ENCODE assay signal across 22 cellular contexts in the genomic region with DNA sequence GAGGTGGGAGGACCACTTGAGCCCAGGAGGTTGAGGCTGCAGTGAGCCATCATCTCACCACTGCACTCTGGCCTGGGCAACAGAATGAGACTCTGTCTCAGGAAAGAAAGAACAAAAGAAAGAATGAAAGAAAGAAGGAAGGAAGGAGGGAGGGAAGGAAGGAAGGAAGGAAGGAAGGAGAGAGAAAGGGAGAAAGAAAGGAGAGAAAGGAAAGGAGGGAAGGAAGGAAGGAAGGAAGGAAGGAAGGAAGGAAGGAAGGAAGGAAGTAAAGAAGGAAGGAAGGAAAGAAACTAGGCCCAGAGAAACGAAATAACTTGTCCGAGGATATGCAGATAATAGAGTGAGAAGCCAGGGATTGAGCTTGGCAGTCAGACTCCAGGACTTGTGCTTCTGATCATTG.
DNase-seq lines count a peak whose midpoint lies in the region; ATAC-seq, FAIRE-seq and TF ChIP-seq lines count a peak whose summit lies in the region.
"Had no signal": no experiment of that assay in that cellular context is flagged by ENCODE, and none has a peak within 500 bp of the region (broad histone marks: within the 10 kb centered on the region; RNA-seq: fewer than 3 reads in every experiment).

No MANE protein-coding gene starts in this region.

- intact Hi-C loops in OCI-LY7 (cut with micrococcal nuclease; ENCODE audit: unreplicated experiment), result no loop called here

- H3K27me3 ChIP-seq in H9 (ENCODE audit: insufficient read depth, low read length), result no peaks in the 10 kb centered on the region; the same call in 1 of the 2 replicates
- H3K27me3 ChIP-seq in H1 (replicated peaks in 1 of 4; ENCODE audit: control insufficient read depth in 3 of 4, extremely low read depth in 1 of 4, insufficient read depth in 3 of 4, low read length in 3 of 4), result no peaks in the 10 kb centered on the region; a peak in 1 of 7 replicates
- H3K27me3 ChIP-seq: BE2C; BLaER1 treated with 17β-estradiol and CSF1 and Interleukin-3, amounts not matched to agents 10 nM and 100 nM had no signal

- H4K8ac ChIP-seq in H9 (replicated peaks; ENCODE audit: insufficient read length, low read depth, low read length) (no peak overlapping the region), H1 (ENCODE audit: extremely low read depth, insufficient read depth, low read length) (no peak overlapping the region)

- no peak for TF ChIP-seq RAD21 in H1 (IDR thresholded peaks at IDR 0.05 in 1 of 2, conservative IDR thresholded peaks at IDR 0.05 in 1 of 2; ENCODE audit: low read depth in 2 of 2, low read length in 2 of 2)

- no peak overlapping the region for H3K18ac ChIP-seq in H9 (ENCODE audit: insufficient read length, low read depth, low read length)
- no peak overlapping the region for H3K18ac ChIP-seq in H1 (ENCODE audit: extremely low read depth, low read length)

- no peak for TF ChIP-seq EP300 in H1 (IDR thresholded peaks at IDR 0.05; ENCODE audit: borderline replicate concordance in 1 of 2, low read depth in 2 of 2, low read length in 2 of 2)

- no peak overlapping the region for H4K91ac ChIP-seq in H9 (ENCODE audit: insufficient read length, low read depth, low read length)
- peak overlapping the region; percentile 52 for H4K91ac ChIP-seq in H1 (replicated peaks; ENCODE audit: insufficient read length, low read length)

- H3K36me3 ChIP-seq in SK-N-MC (ENCODE audit: insufficient read depth, low read length), result no peaks in the 10 kb centered on the region
- peaks cover 0 to 3% (median under 1%) of the 10 kb centered on the region in 4 experiments; a peak in 1 of 8 replicates for H3K36me3 ChIP-seq in H1 (ENCODE audit: control insufficient read depth in 2 of 4, insufficient read depth in 4 of 4, low read length in 3 of 4)
- H3K36me3 ChIP-seq in OCI-LY7 (ENCODE audit: insufficient read depth, low read length), result no peaks in the 10 kb centered on the region
- H3K36me3 ChIP-seq: BE2C; BLaER1 treated with 17β-estradiol and CSF1 and Interleukin-3, amounts not matched to agents 10 nM and 100 nM; HAP-1 had no signal

- no TSS peak for BruUV-seq in OCI-LY7 (replicated peaks; lab: Mats Ljungman, UMichigan)

- TF ChIP-seq CTCF in H9 (conservative IDR thresholded peaks at IDR 0.05), result no peak
- TF ChIP-seq CTCF in H1 (IDR thresholded peaks at IDR 0.05; ENCODE audit: control extremely low read depth in 1 of 3, insufficient read depth in 1 of 3, low read depth in 1 of 3, low read length in 3 of 3), result no peak
- no peak for TF ChIP-seq CTCF in OCI-LY7 (conservative IDR thresholded peaks at IDR 0.05; ENCODE audit: low read length)

- H3K4me3 Mint-ChIP-seq in activated naive CD4-positive, alpha-beta T cell treated with anti-CD3 and anti-CD28 coated beads, Interleukin-2, amount 50 U/mL, for 24 hours, result no peak overlapping the region
- no peak overlapping the region for H3K4me3 Mint-ChIP-seq in activated naive CD4-positive, alpha-beta T cell treated with anti-CD3 and anti-CD28 coated beads, Interleukin-2, amount 10 ng/mL, durations not matched to agents 7 days and 5 days
- 0 out of 5 replicates have a peak overlapping the region, but pooled peaks of 1 of the 2 experiments have one; percentile 19 for H3K4me3 Mint-ChIP-seq in H9
- H3K4me3 Mint-ChIP-seq: CD4-positive, alpha-beta memory T cell had no signal

- H3K4me2 ChIP-seq in H9 (ENCODE audit: insufficient read depth, insufficient read length, low read length), result no peak overlapping the region
- no peak overlapping the region for H3K4me2 ChIP-seq in H1 (ENCODE audit: insufficient read depth in 1 of 2, low read depth in 2 of 2, low read length in 2 of 2)
- no peak overlapping the region for H3K4me2 ChIP-seq in OCI-LY7 (ENCODE audit: low read length)
- H3K4me2 ChIP-seq: BLaER1 treated with 17β-estradiol and CSF1 and Interleukin-3, amounts not matched to agents 10 nM and 100 nM had no signal

- no peak for DNase-seq in activated naive CD4-positive, alpha-beta T cell treated with anti-CD3 and anti-CD28 coated beads, Interleukin-2, amount 10 ng/mL, durations not matched to agents 7 days and 5 days
- DNase-seq in H9 (no peak), SK-N-MC (ENCODE audit: low read depth, low spot score) (no peak), H1 (ENCODE audit: low read depth in 1 of 2, low spot score in 2 of 2) (no peak), OCI-LY7 (ENCODE audit: low spot score) (no peak), islet precursor cell (no peak)
- DNase-seq: ACHN; AML-193; BE2C; Calu3; CD4-positive, alpha-beta memory T cell; COR-L47; DMS53; DND-41 had no signal

- H3K9me3 Mint-ChIP-seq in activated naive CD4-positive, alpha-beta T cell treated with anti-CD3 and anti-CD28 coated beads, Interleukin-2, amount 50 U/mL, for 24 hours, result no peaks in the 10 kb centered on the region
- peaks cover 9% of the 10 kb centered on the region for H3K9me3 Mint-ChIP-seq in activated naive CD4-positive, alpha-beta T cell treated with anti-CD3 and anti-CD28 coated beads, Interleukin-2, amount 10 ng/mL, durations not matched to agents 7 days and 5 days
- peaks cover 20 to 22% of the 10 kb centered on the region in 2 experiments for H3K9me3 Mint-ChIP-seq in H9

- H3K56ac ChIP-seq in H9 (ENCODE audit: insufficient read length, low read depth, low read length) (no peak overlapping the region), H1 (replicated peaks; ENCODE audit: insufficient read length, low read depth, low read length) (no peak overlapping the region)

- H3K79me1 ChIP-seq in H9 (ENCODE audit: insufficient read depth, low read depth, low read length, poor library complexity, severe bottlenecking) (no peaks in the 10 kb centered on the region), H1 (ENCODE audit: low read depth, low read length) (no peaks in the 10 kb centered on the region)

- H3T11ph ChIP-seq in H9 (ENCODE audit: low read length), result no peak overlapping the region

- POLR2A ChIA-PET in H1 (lab: Charles Lee; ENCODE audit: partially characterized antibody) (no interaction called here), OCI-LY7 (lab: Charles Lee) (interaction anchor here (0.6 kb wide), 2 partner anchors 16 to 28 kb away, joined by 3 read pairs; no protein-coding TSS in a partner anchor)

- H3K23ac ChIP-seq in H9 (ENCODE audit: insufficient read length, low read depth, low read length) (no peak overlapping the region), H1 (ENCODE audit: insufficient read length) (no peak overlapping the region)

- no peak overlapping the region for H2BK5ac ChIP-seq in H9 (ENCODE audit: insufficient read length, low read length)
- no peak overlapping the region; the same call in none of the 2 replicates for H2BK5ac ChIP-seq in H1 (ENCODE audit: low read depth, low read length)

- H3K36me3 Mint-ChIP-seq in activated naive CD4-positive, alpha-beta T cell treated with anti-CD3 and anti-CD28 coated beads, Interleukin-2, amount 50 U/mL, for 24 hours, result no peaks in the 10 kb centered on the region
- H3K36me3 Mint-ChIP-seq in activated naive CD4-positive, alpha-beta T cell treated with anti-CD3 and anti-CD28 coated beads, Interleukin-2, amount 10 ng/mL, durations not matched to agents 7 days and 5 days, result peaks cover 3% of the 10 kb centered on the region
- peaks cover 14 to 26% (median 18%) of the 10 kb centered on the region in 3 experiments for H3K36me3 Mint-ChIP-seq in H9 (ENCODE audit: insufficient read depth in 1 of 3, low read depth in 3 of 3)
- H3K36me3 Mint-ChIP-seq: CD4-positive, alpha-beta memory T cell had no signal

- CTCF ChIA-PET in activated naive CD4-positive, alpha-beta T cell treated with anti-CD3 and anti-CD28 coated beads, Interleukin-2, amount 10 ng/mL, durations not matched to agents 7 days and 5 days (lab: Charles Lee), result no interaction called here
- CTCF ChIA-PET in H1 (lab: Charles Lee; ENCODE audit: partially characterized antibody) (interaction anchor here (0.6 to 0.8 kb wide), 3 partner anchors 18 to 141 kb away, joined by 3 to 4 read pairs (median 3); no protein-coding TSS in a partner anchor), OCI-LY7 (lab: Charles Lee; ENCODE audit: unreplicated experiment) (no interaction called here)

- H2BK20ac ChIP-seq in H9 (ENCODE audit: low read depth, low read length, poor library complexity, severe bottlenecking) (no peak overlapping the region), H1 (ENCODE audit: low read length) (peak overlapping the region; percentile 97)

- H3K9me3 ChIP-seq in H9 (ENCODE audit: control insufficient read depth, low read depth, low read length), result peaks cover 7% of the 10 kb centered on the region
- H3K9me3 ChIP-seq in SK-N-MC (ENCODE audit: low read depth, low read length), result no peaks in the 10 kb centered on the region
- H3K9me3 ChIP-seq in H1 (ENCODE audit: insufficient read depth in 2 of 2, low read depth in 1 of 2, low read length in 1 of 2), result peaks cover 8 to 17% of the 10 kb centered on the region in 2 experiments
- H3K9me3 ChIP-seq in OCI-LY7 (ENCODE audit: low read length), result no peaks in the 10 kb centered on the region
- H3K9me3 ChIP-seq: BE2C, HAP-1 had no signal

- H2AK5ac ChIP-seq in H9 (ENCODE audit: insufficient read length, low read length) (no peak overlapping the region), H1 (ENCODE audit: low read depth, low read length) (no peak overlapping the region)

- H2BK15ac ChIP-seq in H9 (ENCODE audit: low read depth, low read length) (no peak overlapping the region), H1 (ENCODE audit: low read length) (peak overlapping the region; percentile 62; the same call in 1 of the 2 replicates)

- ATAC-seq in GM21447 (IDR thresholded peaks at IDR 0.05; ENCODE audit: unreplicated experiment), result no peak
- ATAC-seq: GM12878 had no signal

- TF ChIP-seq POLR2A in H1 (IDR thresholded peaks at IDR 0.05; ENCODE audit: control extremely low read depth in 1 of 2, low read depth in 2 of 2, low read length in 2 of 2), result no peak

- H4K20me1 ChIP-seq in H9 (ENCODE audit: control insufficient read depth, insufficient read depth, insufficient read length), result no peaks in the 10 kb centered on the region
- no peaks in the 10 kb centered on the region for H4K20me1 ChIP-seq in H1 (replicated peaks in 1 of 2; ENCODE audit: control insufficient read depth in 1 of 2, insufficient read depth in 2 of 2, low read length in 2 of 2)
- H4K20me1 ChIP-seq in OCI-LY7 (ENCODE audit: insufficient read depth, low read length), result no peaks in the 10 kb centered on the region
- H4K20me1 ChIP-seq: BLaER1 treated with 17β-estradiol and CSF1 and Interleukin-3, amounts not matched to agents 10 nM and 100 nM had no signal

- no peaks in the 10 kb centered on the region for H3K4me1 Mint-ChIP-seq in activated naive CD4-positive, alpha-beta T cell treated with anti-CD3 and anti-CD28 coated beads, Interleukin-2, amount 50 U/mL, for 24 hours
- H3K4me1 Mint-ChIP-seq in activated naive CD4-positive, alpha-beta T cell treated with anti-CD3 and anti-CD28 coated beads, Interleukin-2, amount 10 ng/mL, durations not matched to agents 7 days and 5 days, result peaks cover 6% of the 10 kb centered on the region
- H3K4me1 Mint-ChIP-seq in H9, result peaks cover 23 to 28% of the 10 kb centered on the region in 2 experiments

- H3K4ac ChIP-seq in H9 (ENCODE audit: low read depth, low read length) (no peak overlapping the region), H1 (replicated peaks; ENCODE audit: insufficient read length, low read depth, low read length) (no peak overlapping the region)

- no peaks in the 10 kb centered on the region for H3K4me1 ChIP-seq in H9 (ENCODE audit: insufficient read depth, low read length)
- peaks cover 0 to 3% (median 0%) of the 10 kb centered on the region in 4 experiments; a peak in 1 of 7 replicates for H3K4me1 ChIP-seq in H1 (replicated peaks in 1 of 4; ENCODE audit: control insufficient read depth in 3 of 4, insufficient read depth in 4 of 4, low read length in 3 of 4)
- no peaks in the 10 kb centered on the region for H3K4me1 ChIP-seq in OCI-LY7 (ENCODE audit: insufficient read depth, low read length, poor library complexity, severe bottlenecking)
- H3K4me1 ChIP-seq: BE2C; BLaER1 treated with 17β-estradiol and CSF1 and Interleukin-3, amounts not matched to agents 10 nM and 100 nM had no signal

- FAIRE-seq in H1 (lab: Jason Lieb, UNC), result no peak
- FAIRE-seq: A204.1, GM12878, GM19239 had no signal

- H3K9me2 ChIP-seq in OCI-LY7 (ENCODE audit: insufficient read depth, low read length), result no peaks in the 10 kb centered on the region

- H3K79me2 ChIP-seq in H9 (ENCODE audit: insufficient read depth, low read length), result no peaks in the 10 kb centered on the region
- no peaks in the 10 kb centered on the region for H3K79me2 ChIP-seq in H1 (ENCODE audit: control insufficient read depth in 1 of 2, insufficient read depth in 2 of 2, low read length in 2 of 2)
- no peaks in the 10 kb centered on the region for H3K79me2 ChIP-seq in OCI-LY7 (ENCODE audit: insufficient read depth, low read depth, low read length)

- peaks cover 2% of the 10 kb centered on the region for H3K27me3 Mint-ChIP-seq in activated naive CD4-positive, alpha-beta T cell treated with anti-CD3 and anti-CD28 coated beads, Interleukin-2, amount 50 U/mL, for 24 hours
- peaks cover 8% of the 10 kb centered on the region for H3K27me3 Mint-ChIP-seq in activated naive CD4-positive, alpha-beta T cell treated with anti-CD3 and anti-CD28 coated beads, Interleukin-2, amount 10 ng/mL, durations not matched to agents 7 days and 5 days
- peaks cover 4% of the 10 kb centered on the region; the same call in 1 of the 2 replicates for H3K27me3 Mint-ChIP-seq in H9 (ENCODE audit: low read depth)

- H2AFZ ChIP-seq in H9 (ENCODE audit: low read length), result no peak overlapping the region
- 0 out of 2 replicates have a peak overlapping the region, but pooled peaks have one; percentile 43 for H2AFZ ChIP-seq in H1 (ENCODE audit: low read length)
- H2AFZ ChIP-seq in OCI-LY7 (ENCODE audit: low read length), result no peak overlapping the region

- peak overlapping the region; percentile 82 for H3K27ac Mint-ChIP-seq in activated naive CD4-positive, alpha-beta T cell treated with anti-CD3 and anti-CD28 coated beads, Interleukin-2, amount 50 U/mL, for 24 hours
- H3K27ac Mint-ChIP-seq in activated naive CD4-positive, alpha-beta T cell treated with anti-CD3 and anti-CD28 coated beads, Interleukin-2, amount 10 ng/mL, durations not matched to agents 7 days and 5 days, result no peak overlapping the region
- peak overlapping the region in 2 of 3 experiments; percentile 59; a peak in 5 of 7 replicates for H3K27ac Mint-ChIP-seq in H9
- H3K27ac Mint-ChIP-seq: CD4-positive, alpha-beta memory T cell had no signal

- H3K23me2 ChIP-seq in H9 (ENCODE audit: insufficient read length, low read depth, low read length, poor library complexity, severe bottlenecking), result no peaks in the 10 kb centered on the region
- no peaks in the 10 kb centered on the region for H3K23me2 ChIP-seq in H1 (ENCODE audit: low read depth, low read length)

- H3K4me3 ChIP-seq in SK-N-MC (0 out of 2 replicates have a peak overlapping the region, but pooled peaks have one; percentile 48), H1 (ENCODE audit: extremely low read depth in 1 of 4, insufficient read depth in 2 of 4, low read depth in 3 of 4, low read length in 4 of 4) (no peak overlapping the region), OCI-LY7 (ENCODE audit: low read depth, low read length, poor library complexity, severe bottlenecking) (no peak overlapping the region)
- H3K4me3 ChIP-seq: BLaER1 treated with 17β-estradiol and CSF1 and Interleukin-3, amounts not matched to agents 10 nM and 100 nM; GM12878; HAP-1 had no signal

- H2BK12ac ChIP-seq in H9 (ENCODE audit: insufficient read length, low read depth, low read length) (no peak overlapping the region), H1 (ENCODE audit: low read depth, low read length) (peak overlapping the region; percentile 71; the same call in 1 of the 2 replicates)

- no peak overlapping the region for H3K9ac ChIP-seq in H9 (ENCODE audit: extremely low read depth, insufficient read length, low read length)
- no peak overlapping the region for H3K9ac ChIP-seq in SK-N-MC (ENCODE audit: insufficient read length)
- no peak overlapping the region for H3K9ac ChIP-seq in H1 (replicated peaks in 1 of 4; ENCODE audit: extremely low read depth in 1 of 4, low read depth in 3 of 4, low read length in 3 of 4)
- H3K9ac ChIP-seq: BLaER1 treated with 17β-estradiol and CSF1 and Interleukin-3, amounts not matched to agents 10 nM and 100 nM had no signal

- H3K14ac ChIP-seq in H9 (ENCODE audit: insufficient read depth, low read length), result no peak overlapping the region
- no peak overlapping the region for H3K14ac ChIP-seq in H1 (ENCODE audit: insufficient read length)

- WGBS in H9 (ENCODE audit: extremely low coverage, insufficient read length, low lambda C conversion rate), result no CpG with 5 or more reads among the region's 2 CpGs
- 91% methylated on average over 2 of the region's 2 CpGs; no CpG with 5 or more reads in 1 of the 2 experiments for WGBS in H1 (ENCODE audit: extremely low coverage in 1 of 2, insufficient coverage in 1 of 2, insufficient read length in 1 of 2, insufficient replicate concordance in 2 of 2, low coverage in 1 of 2, low lambda C conversion rate in 2 of 2, missing lambda C conversion rate in 1 of 2), 2 experiments

- no peak overlapping the region for H4K5ac ChIP-seq in H9 (ENCODE audit: insufficient read length, low read depth, low read length)
- H4K5ac ChIP-seq in H1 (ENCODE audit: insufficient read length, low read depth, low read length), result no peak overlapping the region

- no peak overlapping the region for H3K27ac ChIP-seq in H9 (ENCODE audit: insufficient read length, low read depth, low read length)
- H3K27ac ChIP-seq in SK-N-MC, result peak overlapping the region; percentile 97
- no peak overlapping the region for H3K27ac ChIP-seq in H1 (ENCODE audit: low read depth, low read length)
- no peak overlapping the region for H3K27ac ChIP-seq in OCI-LY7 (ENCODE audit: low read depth, low read length, poor library complexity, severe bottlenecking)
- H3K27ac ChIP-seq: 22Rv1; BLaER1 treated with 17β-estradiol and CSF1 and Interleukin-3, amounts not matched to agents 10 nM and 100 nM had no signal

- peak overlapping the region; percentile 19 for H2BK120ac ChIP-seq in H9 (ENCODE audit: low read depth, low read length, poor library complexity, severe bottlenecking)
- H2BK120ac ChIP-seq in H1 (replicated peaks; ENCODE audit: low read depth, low read length), result no peak overlapping the region
